In genomic region chr1:29586991-29587745, GRCh38 we compare ENCODE assay signal across 21 cellular contexts.
A peak's percentile ranks its signal among the peaks of the same experiment; 100 is the strongest.
DNase-seq lines count a peak whose midpoint lies in the region; ATAC-seq and TF ChIP-seq lines count a peak whose summit lies in the region.
"Had no signal": no experiment of that assay in that cellular context is flagged by ENCODE, and none has a peak within 500 bp of the region (broad histone marks: within the 10 kb centered on the region; RNA-seq: fewer than 3 reads in every experiment).

No MANE protein-coding gene starts in this region.

- no peak for TF ChIP-seq CTCF in astrocyte of the spinal cord (IDR thresholded peaks at IDR 0.05; ENCODE audit: low read depth, low read length)

- H3K4me3 ChIP-seq in MG63 (no peak overlapping the region), astrocyte of the spinal cord (ENCODE audit: low read depth, low read length) (no peak overlapping the region)
- H3K4me3 ChIP-seq: ascending aorta; BLaER1 treated with 17β-estradiol and CSF1 and Interleukin-3, amounts not matched to agents 10 nM and 100 nM; HAP-1; K562; neural progenitor cell; suprapubic skin had no signal

- ATAC-seq in GM18517 (IDR thresholded peaks at IDR 0.05; ENCODE audit: unreplicated experiment) (no peak), HG03159 (IDR thresholded peaks at IDR 0.05; ENCODE audit: unreplicated experiment) (no peak), HG03432 (IDR thresholded peaks at IDR 0.05; ENCODE audit: unreplicated experiment) (no peak)
- ATAC-seq: activated CD4-positive, alpha-beta T cell treated with anti-CD3 and anti-CD28 coated beads for 36 hours; activated naive CD4-positive, alpha-beta T cell treated with anti-CD3 and anti-CD28 coated beads, Interleukin-2, amount 50 U/mL, for 72 hours; K562; Right ventricle myocardium inferior had no signal

- H3K36me3 ChIP-seq in MG63 = no peaks in the 10 kb centered on the region
- H3K36me3 ChIP-seq: ascending aorta; BLaER1 treated with 17β-estradiol and CSF1 and Interleukin-3, amounts not matched to agents 10 nM and 100 nM; HAP-1; neural progenitor cell; suprapubic skin had no signal

- peaks cover 2% of the 10 kb centered on the region; the same call in 1 of the 2 replicates for H3K9me3 ChIP-seq in MG63
- H3K9me3 ChIP-seq: ascending aorta, HAP-1, suprapubic skin had no signal

- H3K27me3 ChIP-seq in MG63 = no peaks in the 10 kb centered on the region
- H3K27me3 ChIP-seq: ascending aorta; BLaER1 treated with 17β-estradiol and CSF1 and Interleukin-3, amounts not matched to agents 10 nM and 100 nM; neural progenitor cell had no signal

- peak; percentile 18 for DNase-seq in EL
- DNase-seq in MG63 = peak; percentile 39
- DNase-seq in astrocyte of the spinal cord (ENCODE audit: low read depth, low spot score) = peak; percentile 49
- DNase-seq in glomerular visceral epithelial cell (ENCODE audit: extremely low spot score) = peak; percentile 50
- DNase-seq in UCSD-AML1 (lab: John Stamatoyannopoulos, UW; ENCODE audit: unreplicated experiment) = no peak
- DNase-seq: activated CD4-positive, alpha-beta T cell treated with anti-CD3 and anti-CD28 coated beads for 36 hours; hippocampal formation; MV-4-11; NCI-H187; SW 1271 had no signal

- in situ Hi-C loops in astrocyte of the spinal cord (cut with HindIII; ENCODE audit: low sequenced_read_pairs) = no loop called here
